8 cellular contexts compared by ENCODE assay signal in genomic region chr4:184448828-184449227, GRCh38. TPM values are rescaled to one million over a fixed set of nuclear protein-coding genes. Genes with fewer than 3 reads are reported as not detected.
A peak's percentile ranks its signal among the peaks of the same experiment; 100 is the strongest.
DNase-seq lines count a peak whose midpoint lies in the region; ATAC-seq and TF ChIP-seq lines count a peak whose summit lies in the region.

No MANE protein-coding gene starts in this region.

- H3K27ac Mint-ChIP-seq in chondrocyte (ENCODE audit: unreplicated experiment), result peak overlapping the region; percentile 49

- DNase-seq in activated CD4-positive, alpha-beta T cell treated with anti-CD3 and anti-CD28 coated beads for 48 hours, result peak; percentile 12
- no peak for DNase-seq in activated CD4-positive, alpha-beta T cell treated with anti-CD3 and anti-CD28 coated beads, Interleukin-2, amount 50 U/mL, for 1 hour
- DNase-seq in NB4 (ENCODE audit: low read depth) (peak; percentile 14), chondrocyte (ENCODE audit: low spot score) (no peak), lower lobe of right lung (peak; percentile 51), thoracic aorta (ENCODE audit: low spot score) (no peak), inferior parietal cortex (ENCODE audit: extremely low spot score) (no peak), NCI-H1694 treated with DMSO at 0.1 percent for 48 hours (lab: John Stamatoyannopoulos, UW) (no peak)

- ATAC-seq in lower lobe of right lung, result peak; percentile 87 to 90
- no peak for ATAC-seq in thoracic aorta (ENCODE audit: insufficient number of reproducible peaks, low FRiP score, low read depth)

- TF ChIP-seq CTCF in NB4 (IDR thresholded peaks at IDR 0.05; ENCODE audit: low read depth, low read length), result no peak
- TF ChIP-seq CTCF in chondrocyte (IDR thresholded peaks at IDR 0.05), result no peak
- no peak for TF ChIP-seq CTCF in lower lobe of right lung (IDR thresholded peaks at IDR 0.05)
- TF ChIP-seq CTCF in thoracic aorta (IDR thresholded peaks at IDR 0.05), result no peak

- H3K36me3 ChIP-seq in lower lobe of right lung (peaks cover 3% of the 10 kb centered on the region), thoracic aorta (no peaks in the 10 kb centered on the region)

- H3K4me3 ChIP-seq in NB4 (ENCODE audit: low read depth, low read length), result no peak overlapping the region
- peak overlapping the region; percentile 53 for H3K4me3 ChIP-seq in lower lobe of right lung
- H3K4me3 ChIP-seq in thoracic aorta, result peak overlapping the region; percentile 58

- peaks cover 1% of the 10 kb centered on the region for H3K36me3 Mint-ChIP-seq in chondrocyte (ENCODE audit: low read depth)

- H3K4me3 Mint-ChIP-seq in chondrocyte (ENCODE audit: unreplicated experiment), result no peak overlapping the region

- intact Hi-C loops in lower lobe of right lung (cut with DNase I), result no loop called here

- H3K27me3 ChIP-seq in lower lobe of right lung (ENCODE audit: low read depth), result no peaks in the 10 kb centered on the region
- no peaks in the 10 kb centered on the region for H3K27me3 ChIP-seq in thoracic aorta (replicated peaks; ENCODE audit: insufficient read depth)

- H3K9me3 Mint-ChIP-seq in chondrocyte (ENCODE audit: low read depth), result no peaks in the 10 kb centered on the region

- no peaks in the 10 kb centered on the region for H3K27me3 Mint-ChIP-seq in chondrocyte (ENCODE audit: low read depth)

- H3K27ac ChIP-seq in lower lobe of right lung (peak overlapping the region; percentile 79), thoracic aorta (peak overlapping the region; percentile 19 to 63)

- peaks cover 70% of the 10 kb centered on the region for H3K4me1 Mint-ChIP-seq in chondrocyte (ENCODE audit: low read depth)

- no peak for TF ChIP-seq POLR2A in NB4 (IDR thresholded peaks at IDR 0.05; ENCODE audit: extremely low read depth, insufficient read length)

- H3K9me3 ChIP-seq in lower lobe of right lung (no peaks in the 10 kb centered on the region), thoracic aorta (no peaks in the 10 kb centered on the region)

- peaks cover 94% of the 10 kb centered on the region for H3K4me1 ChIP-seq in lower lobe of right lung
- peaks cover 51 to 79% of the 10 kb centered on the region in 2 donors for H3K4me1 ChIP-seq in thoracic aorta (ENCODE audit: control insufficient read depth in 1 of 2, low read depth in 2 of 2)

RNA-seq across cellular contexts. Expression of gene IRF2, which starts 25.5 kb away (rescaled TPM):
- 11.7 to 13.2 TPM (median 12.2 TPM) in 3 replicates for total RNA-seq in chondrocyte
- total RNA-seq in lower lobe of right lung, result 53.3 TPM
- 10 to 100 TPM; 35.3 to 68.0 TPM for total RNA-seq in thoracic aorta

Comparison
In these comparisons a context has a peak if more than half of its experiments do, and no peak if none do; other contexts are left out.
1. DNase-seq: peak in activated CD4-positive, alpha-beta T cell treated with anti-CD3 and anti-CD28 coated beads for 48 hours (single experiment), NB4 (single experiment) and lower lobe of right lung (single experiment); none in activated CD4-positive, alpha-beta T cell treated with anti-CD3 and anti-CD28 coated beads, Interleukin-2, amount 50 U/mL, for 1 hour (single experiment), chondrocyte (single experiment), thoracic aorta (single experiment), inferior parietal cortex (single experiment) and NCI-H1694 treated with DMSO at 0.1 percent for 48 hours (single experiment).